ENCODE assay signal across 9 cellular contexts in the genomic region with DNA sequence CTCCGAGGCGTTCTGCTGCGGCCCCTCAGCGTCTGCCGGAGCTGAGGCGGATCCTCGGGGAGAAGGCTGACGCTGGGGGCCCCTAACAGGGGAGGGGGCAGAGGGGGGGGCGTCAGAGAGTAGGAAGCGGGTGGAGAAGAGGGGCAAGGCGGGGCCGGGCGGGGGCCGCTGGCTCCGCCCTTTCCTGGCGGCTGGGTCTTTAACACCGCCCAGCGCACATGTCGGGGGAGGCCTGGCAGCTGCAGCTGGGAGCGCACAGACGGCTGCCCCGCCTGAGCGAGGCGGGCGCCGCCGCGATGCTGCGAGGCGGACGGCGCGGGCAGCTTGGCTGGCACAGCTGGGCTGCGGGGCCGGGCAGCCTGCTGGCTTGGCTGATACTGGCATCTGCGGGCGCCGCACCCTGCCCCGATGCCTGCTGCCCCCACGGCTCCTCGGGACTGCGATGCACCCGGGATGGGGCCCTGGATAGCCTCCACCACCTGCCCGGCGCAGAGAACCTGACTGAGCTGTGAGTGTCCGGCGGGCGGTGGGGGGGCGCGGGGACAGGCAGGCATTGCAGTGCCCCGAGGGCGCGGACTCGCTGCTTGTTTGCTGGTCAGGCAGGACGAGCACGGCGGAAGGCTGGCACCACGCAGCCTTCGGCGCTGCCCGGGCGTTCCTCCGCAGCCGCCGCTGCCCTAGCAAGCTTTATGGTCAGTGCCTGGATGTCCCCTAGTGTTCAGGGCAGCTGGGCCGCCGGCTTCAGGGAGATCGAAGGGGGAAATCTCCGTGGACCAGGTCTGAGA. TPM values are rescaled to one million over a fixed set of nuclear protein-coding genes. Genes with fewer than 3 reads are reported as not detected.
DNase-seq lines count a peak whose midpoint lies in the region; ATAC-seq lines count a peak whose summit lies in the region.
"Had no signal": no experiment of that assay in that cellular context is flagged by ENCODE, and none has a peak within 500 bp of the region (broad histone marks: within the 10 kb centered on the region; RNA-seq: fewer than 3 reads in every experiment).

NTRK1 (plus strand) TSS at position 227 of the 785 bp plus-strand sequence; CDS start at position 297, 70 bp downstream.

- 5% methylated on average over 68 of the region's 69 CpGs for WGBS in thymus

- peaks cover 11 to 16% of the 10 kb centered on the region in 2 donors for H3K4me1 Mint-ChIP-seq in effector memory CD8-positive, alpha-beta T cell (ENCODE audit: low read depth in 2 of 2)

- peak within 1 kb of the TSS; percentile 43 for H3K4me3 ChIP-seq in thymus (ENCODE audit: low read length)

- ATAC-seq in effector memory CD8-positive, alpha-beta T cell (replicated peaks), result peak; percentile 83
- no peak for ATAC-seq in HG03196 (IDR thresholded peaks at IDR 0.05; ENCODE audit: unreplicated experiment)

- no peaks in the 10 kb centered on the region for H3K36me3 Mint-ChIP-seq in effector memory CD8-positive, alpha-beta T cell (ENCODE audit: insufficient read depth)

- H3K27me3 ChIP-seq in thymus (ENCODE audit: control insufficient read depth, insufficient read depth), result peaks cover 62% of the 10 kb centered on the region

- no peaks in the 10 kb centered on the region for H3K9me3 ChIP-seq in thymus (ENCODE audit: control insufficient read depth)

- H3K9me3 Mint-ChIP-seq in effector memory CD8-positive, alpha-beta T cell, result no peaks in the 10 kb centered on the region

- peak within 1 kb of the TSS; percentile 73 to 93 for H3K4me3 Mint-ChIP-seq in effector memory CD8-positive, alpha-beta T cell

- H3K4me1 ChIP-seq in thymus (ENCODE audit: control insufficient read depth, insufficient read depth, low read length), result peaks cover 9% of the 10 kb centered on the region

- peak; percentile 76 for DNase-seq in DMS53 (lab: John Stamatoyannopoulos, UW)
- no peak for DNase-seq in DMS53 treated with DMSO at 0.1 percent for 48 hours (lab: John Stamatoyannopoulos, UW; ENCODE audit: unreplicated experiment)
- peak; percentile 24 for DNase-seq in NCI-H345 treated with DMSO at 0.1 percent for 48 hours (lab: John Stamatoyannopoulos, UW; ENCODE audit: unreplicated experiment)
- peak; percentile 39 to 46 for DNase-seq in activated CD4-positive, alpha-beta T cell treated with anti-CD3 and anti-CD28 coated beads, Interleukin-2, amount 50 U/mL, for 4 hours
- peak; percentile 39 to 48 (median 41) for DNase-seq in effector memory CD8-positive, alpha-beta T cell
- peak; percentile 65 for DNase-seq in myocyte (ENCODE audit: low read depth)

- H3K27me3 Mint-ChIP-seq in effector memory CD8-positive, alpha-beta T cell, result peaks cover 52 to 60% of the 10 kb centered on the region in 2 donors

- H3K36me3 ChIP-seq in thymus (ENCODE audit: control insufficient read depth, insufficient read depth), result no peaks in the 10 kb centered on the region

- H3K27ac ChIP-seq in thymus (ENCODE audit: low read depth), result no peak within 1 kb of the TSS

- no peak within 1 kb of the TSS for H3K27ac Mint-ChIP-seq in effector memory CD8-positive, alpha-beta T cell

RNA-seq across cellular contexts. Expression of gene NTRK1, which starts in this region (rescaled TPM):
- 0.10 and 2.5 TPM in 2 replicates for total RNA-seq in myocyte
- polyA plus RNA-seq in myocyte (2012), result 0.48 TPM
- 3.1 TPM for polyA plus RNA-seq in thymus
- total RNA-seq: bronchial epithelial cell had no signal
